22 cellular contexts compared by ENCODE assay signal in genomic region chr18:48638451-48638850, GRCh38.
"Had no signal": no experiment of that assay in that cellular context is flagged by ENCODE, and none has a peak within 500 bp of the region (broad histone marks: within the 10 kb centered on the region; RNA-seq: fewer than 3 reads in every experiment).

No MANE protein-coding gene starts in this region.

- H3K9me3 ChIP-seq: esophagus squamous epithelium, gastroesophageal sphincter, left ventricle myocardium inferior, lower lobe of right lung, spleen, testis, tibial nerve had no signal

- H3K27ac ChIP-seq: esophagus squamous epithelium, gastroesophageal sphincter, left ventricle myocardium inferior, lower lobe of right lung, parathyroid adenoma, spleen, testis, tibial nerve had no signal

- H3K4me1 Mint-ChIP-seq: immature natural killer cell; memory B cell; stimulated activated memory B cell treated with anti-CD40 and anti-IgM and Interleukin-4, amounts not matched to agents 10 μg/mL and 1 μg/mL and 100 μg/mL, for 72 hours; stimulated activated naive CD8-positive, alpha-beta T cell treated with anti-CD3 and anti-CD28 coated beads, Interleukin-15, amount 100 ng/mL, for 72 hours had no signal

- H3K4me3 Mint-ChIP-seq: dendritic cell treated with granulocyte-macrophage colony-stimulating factor and Interleukin-4, amounts not matched to agents 40 ng/mL and 50 ng/mL, for 4 days; immature natural killer cell; memory B cell; stimulated activated memory B cell treated with anti-CD40 and anti-IgM and Interleukin-4, amounts not matched to agents 10 μg/mL and 1 μg/mL and 100 μg/mL, for 72 hours; stimulated activated naive CD8-positive, alpha-beta T cell treated with anti-CD3 and anti-CD28 coated beads, Interleukin-15, amount 100 ng/mL, for 72 hours had no signal

- H3K4me3 ChIP-seq: esophagus squamous epithelium, gastroesophageal sphincter, left ventricle myocardium inferior, lower lobe of right lung, spleen, testis, tibial nerve had no signal

- H3K27ac Mint-ChIP-seq: dendritic cell treated with granulocyte-macrophage colony-stimulating factor and Interleukin-4, amounts not matched to agents 40 ng/mL and 50 ng/mL, for 4 days; immature natural killer cell; memory B cell; stimulated activated memory B cell treated with anti-CD40 and anti-IgM and Interleukin-4, amounts not matched to agents 10 μg/mL and 1 μg/mL and 100 μg/mL, for 72 hours; stimulated activated naive CD8-positive, alpha-beta T cell treated with anti-CD3 and anti-CD28 coated beads, Interleukin-15, amount 100 ng/mL, for 72 hours had no signal

- ATAC-seq: gastroesophageal sphincter; lower lobe of right lung; sciatic nerve; stimulated activated memory B cell treated with anti-CD40 and anti-IgM and Interleukin-4, amounts not matched to agents 10 μg/mL and 1 μg/mL and 100 μg/mL, for 72 hours; stimulated activated naive CD8-positive, alpha-beta T cell treated with anti-CD3 and anti-CD28 coated beads, Interleukin-15, amount 100 ng/mL, for 72 hours had no signal

- H2AFZ ChIP-seq: parathyroid adenoma had no signal

- H3K4me1 ChIP-seq: esophagus squamous epithelium, lower lobe of right lung, parathyroid adenoma, spleen, tibial nerve had no signal

- DNase-seq: esophagus squamous epithelium; foreskin fibroblast; immature natural killer cell; left ventricle myocardium inferior; lower lobe of right lung; midbrain; nucleus accumbens; spleen; stimulated activated CD4-positive, alpha-beta T cell treated with anti-CD3 and anti-CD28 coated beads, Interleukin-15, amount 100 ng/mL, for 24 hours; stimulated activated CD4-positive, alpha-beta T cell treated with anti-CD3 and anti-CD28 coated beads, Interleukin-1b, Interleukin-23, amount 100 ng/mL, for 48 hours; stimulated activated CD4-positive, alpha-beta T cell treated with anti-CD3 and anti-CD28 coated beads, Interleukin-4, amount 100 ng/mL, for 24 hours; stimulated activated naive CD8-positive, alpha-beta T cell treated with anti-CD3 and anti-CD28 coated beads, Interleukin-15, amount 100 ng/mL, for 72 hours; testis had no signal

- FAIRE-seq: colon, keratinocyte had no signal

- H3K9ac ChIP-seq: parathyroid adenoma had no signal

- H3K27me3 Mint-ChIP-seq: dendritic cell treated with granulocyte-macrophage colony-stimulating factor and Interleukin-4, amounts not matched to agents 40 ng/mL and 50 ng/mL, for 4 days; stimulated activated naive CD8-positive, alpha-beta T cell treated with anti-CD3 and anti-CD28 coated beads, Interleukin-15, amount 100 ng/mL, for 72 hours had no signal

- H3K36me3 ChIP-seq: lower lobe of right lung had no signal

- H3K27me3 ChIP-seq: esophagus squamous epithelium, gastroesophageal sphincter, spleen, testis, tibial nerve had no signal
